8 cellular contexts compared by ENCODE assay signal in the genomic region with DNA sequence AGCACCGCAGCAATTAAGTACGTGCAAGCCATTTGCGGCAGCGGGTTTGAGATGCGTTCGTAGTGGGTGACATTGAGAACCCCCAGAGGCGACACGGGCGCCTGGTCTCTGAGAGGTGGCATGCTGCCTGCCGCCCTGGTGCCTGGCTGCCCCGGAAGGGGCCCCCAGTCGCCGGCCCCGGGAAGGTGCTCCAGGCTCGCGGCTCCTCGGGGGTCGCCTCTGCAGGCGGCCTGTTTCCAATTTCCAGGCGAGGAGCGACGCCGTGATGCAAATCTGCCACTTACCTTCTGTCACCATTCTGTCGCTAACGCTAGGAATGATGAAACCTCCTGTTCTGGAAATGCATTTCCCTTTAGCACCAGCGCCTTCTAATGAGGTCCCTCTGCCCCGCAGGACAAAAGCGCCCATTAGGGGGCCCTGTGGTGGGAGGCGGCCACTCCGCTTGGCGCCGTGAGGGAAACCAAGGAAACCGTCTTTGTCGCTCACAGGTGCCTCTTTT. TPM values are rescaled to one million over a fixed set of nuclear protein-coding genes. Genes with fewer than 3 reads are reported as not detected.
DNase-seq lines count a peak whose midpoint lies in the region; FAIRE-seq and TF ChIP-seq lines count a peak whose summit lies in the region.

No MANE protein-coding gene starts in this region.

- H3K36me3 ChIP-seq in neutrophil, result no peaks in the 10 kb centered on the region

- no peaks in the 10 kb centered on the region for H3K9me3 ChIP-seq in neutrophil

- H3K4me3 ChIP-seq in dorsolateral prefrontal cortex (peak overlapping the region; percentile 41 to 78 (median 66)), neutrophil (ENCODE audit: low read depth in 1 of 2, low read length in 1 of 2) (peak overlapping the region; percentile 21 to 51)

- DNase-seq in GM12891 (ENCODE audit: insufficient read length, low spot score) (no peak), NCI-H2227 (lab: John Stamatoyannopoulos, UW; ENCODE audit: unreplicated experiment) (peak; percentile 72), dorsolateral prefrontal cortex (peak in 4 of 10 donors; percentile 10 to 48 (median 43)), GM20000 (ENCODE audit: low spot score) (no peak), SIG-M5 treated with dmso at 0.1 percent for 504 hours (lab: John Stamatoyannopoulos, UW; ENCODE audit: unreplicated experiment) (no peak), KBM-7 (no peak)
- no peak for DNase-seq in activated CD4-positive, CD25-positive, alpha-beta regulatory T cell treated with anti-CD3 and anti-CD28 coated beads, Interleukin-2, amount 50 U/mL, for 72 hours

- intact Hi-C loops in dorsolateral prefrontal cortex (cut with DNase I), result no loop called here

- H3K27ac ChIP-seq in dorsolateral prefrontal cortex (peak overlapping the region in 41 of 59 donors; percentile 5 to 87 (median 51)), neutrophil (no peak overlapping the region)

- TF ChIP-seq POLR2A in GM12891 (IDR thresholded peaks at IDR 0.05; ENCODE audit: low read depth, low read length), result no peak

- peak; percentile 72 for FAIRE-seq in GM12891 (lab: Jason Lieb, UNC)

- H3K27me3 ChIP-seq in dorsolateral prefrontal cortex, result no peaks in the 10 kb centered on the region
- peaks cover 69% of the 10 kb centered on the region for H3K27me3 ChIP-seq in neutrophil

- in situ Hi-C loops in KBM-7 (cut with MboI; ENCODE audit: low pct_unique_long_range_greater_than_20kb, low sequenced_read_pairs), result no loop called here

- H3K4me1 ChIP-seq in neutrophil (ENCODE audit: control insufficient read depth in 1 of 2, insufficient read depth in 1 of 2, low read depth in 1 of 2, low read length in 1 of 2), result peaks cover 8 to 15% of the 10 kb centered on the region in 2 experiments

- peak in 24 of 56 donors; percentile 5 to 38 (median 20) for TF ChIP-seq CTCF in dorsolateral prefrontal cortex (IDR thresholded peaks at IDR 0.05 in 54 of 56, conservative IDR thresholded peaks at IDR 0.05 in 2 of 56; ENCODE audit: low read depth in 1 of 56, partially characterized antibody in 56 of 56)
- TF ChIP-seq CTCF in neutrophil (IDR thresholded peaks at IDR 0.05), result no peak
- TF ChIP-seq CTCF in GM20000 (IDR thresholded peaks at IDR 0.05; ENCODE audit: extremely low read depth, missing control alignments), result no peak

TF ChIP-seq in GM12891, 5 proteins besides CTCF, POLR2A, EP300 and RAD21:
- no peak for TF ChIP-seq POU2F2 (IDR thresholded peaks at IDR 0.05; ENCODE audit: low read depth, low read length)
- no peak for TF ChIP-seq POLR2AphosphoS5 (IDR thresholded peaks at IDR 0.05; ENCODE audit: low read depth, low read length)
- no peak for TF ChIP-seq PAX5 (IDR thresholded peaks at IDR 0.05; ENCODE audit: insufficient read depth, low read length, severe bottlenecking)
- TF ChIP-seq TAF1 (IDR thresholded peaks at IDR 0.05; ENCODE audit: low read depth, low read length), result no peak
- TF ChIP-seq SPI1 (IDR thresholded peaks at IDR 0.05; ENCODE audit: low read depth, low read length), result no peak

RNA-seq across cellular contexts. Expression of a gene that starts 13.0 kb away (rescaled TPM):
- 0.17 TPM for polyA plus RNA-seq in GM12891 (2012; ENCODE audit: low read depth, missing spikeins)
- 100 to 1,000 TPM; 329 to 792 (median 457) TPM for total RNA-seq in dorsolateral prefrontal cortex
